8 cellular contexts compared by ENCODE assay signal in the genomic region with DNA sequence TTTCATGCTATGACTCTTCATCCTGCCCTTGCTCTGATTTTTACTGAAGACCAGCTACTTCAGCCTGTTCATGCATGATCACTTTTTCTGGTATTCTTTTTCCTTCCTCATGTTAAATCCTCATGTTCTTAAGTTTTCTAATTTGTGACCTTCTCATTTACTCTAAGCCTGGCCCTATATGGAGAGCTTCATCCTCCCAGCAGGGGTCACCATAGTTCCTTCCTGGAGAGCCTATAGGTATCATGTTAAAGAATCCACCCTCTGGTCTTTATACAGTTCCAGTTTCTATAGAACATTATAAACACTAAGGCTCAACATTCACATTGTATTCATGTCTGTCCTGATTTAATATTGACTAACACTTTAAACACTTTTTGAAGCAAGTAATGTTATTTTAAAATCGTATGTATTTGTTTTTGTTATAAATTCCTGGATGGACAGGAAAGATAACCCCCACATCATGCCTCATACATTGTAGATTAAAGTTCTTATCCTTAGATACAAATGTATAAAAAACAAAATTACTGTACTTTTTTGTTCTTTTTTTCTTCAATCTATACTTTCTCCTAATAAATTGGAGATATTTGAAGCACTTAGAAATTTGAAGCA. TPM values are rescaled to one million over a fixed set of nuclear protein-coding genes. Genes with fewer than 3 reads are reported as not detected.
DNase-seq lines count a peak whose midpoint lies in the region; ATAC-seq and TF ChIP-seq lines count a peak whose summit lies in the region.

No MANE protein-coding gene starts in this region.

- H3K4me1 ChIP-seq in mesendoderm (ENCODE audit: control insufficient read depth, low read depth, low read length) = no peaks in the 10 kb centered on the region

- H3K27me3 ChIP-seq in dorsolateral prefrontal cortex (peaks cover 0 to 4% (median 0%) of the 10 kb centered on the region in 45 donors), mesendoderm (ENCODE audit: insufficient read depth, low read length, poor library complexity) (no peaks in the 10 kb centered on the region)

- H2BK120ac ChIP-seq in mesendoderm (ENCODE audit: low read depth, low read length) = no peak overlapping the region

- TF ChIP-seq CTCF in AG09319 (IDR thresholded peaks at IDR 0.05; ENCODE audit: low read depth, low read length) (peak; percentile 91), VCaP (conservative IDR thresholded peaks at IDR 0.05) (peak; percentile 92), dorsolateral prefrontal cortex (IDR thresholded peaks at IDR 0.05 in 54 of 56, conservative IDR thresholded peaks at IDR 0.05 in 2 of 56; ENCODE audit: low read depth in 1 of 56, partially characterized antibody in 56 of 56) (peak; percentile 19 to 85 (median 69))

- H3K4me3 ChIP-seq in dorsolateral prefrontal cortex = no peak overlapping the region
- no peak overlapping the region for H3K4me3 ChIP-seq in mesendoderm (ENCODE audit: low read length)

- H3K79me2 ChIP-seq in mesendoderm (ENCODE audit: control insufficient read depth, insufficient read depth, low read length) = no peaks in the 10 kb centered on the region

- no peak overlapping the region for H4K5ac ChIP-seq in mesendoderm (ENCODE audit: low read length)

- H3K23ac ChIP-seq in mesendoderm (ENCODE audit: low read length) = no peak overlapping the region

- H3K4me1 Mint-ChIP-seq in stimulated activated effector memory CD8-positive, alpha-beta T cell treated with anti-CD3 and anti-CD28 coated beads, Interleukin-12 subunit alpha, Interleukin-12 subunit beta, amount 100 ng/mL, for 72 hours = no peaks in the 10 kb centered on the region

- H3K18ac ChIP-seq in mesendoderm (ENCODE audit: low read length) = no peak overlapping the region

- no peaks in the 10 kb centered on the region for H3K79me1 ChIP-seq in mesendoderm (ENCODE audit: low read length)

- H3K36me3 Mint-ChIP-seq in stimulated activated effector memory CD8-positive, alpha-beta T cell treated with anti-CD3 and anti-CD28 coated beads, Interleukin-12 subunit alpha, Interleukin-12 subunit beta, amount 100 ng/mL, for 72 hours = no peaks in the 10 kb centered on the region

- H2AK5ac ChIP-seq in mesendoderm (ENCODE audit: low read length) = no peak overlapping the region

- no peak overlapping the region for H4K8ac ChIP-seq in mesendoderm (ENCODE audit: low read depth, low read length)

- intact Hi-C loops in dorsolateral prefrontal cortex (cut with DNase I) = loop anchor here (5.0 kb wide), 2 partner anchors 323 to 383 kb away; partner anchors contain the start of gene MMAA (in 1 of the 2)

- no peak overlapping the region for H3K9ac ChIP-seq in mesendoderm (ENCODE audit: low read length)

- H3K4me3 Mint-ChIP-seq in stimulated activated effector memory CD8-positive, alpha-beta T cell treated with anti-CD3 and anti-CD28 coated beads, Interleukin-12 subunit alpha, Interleukin-12 subunit beta, amount 100 ng/mL, for 72 hours = no peak overlapping the region

- no peak overlapping the region for H3K4me2 ChIP-seq in mesendoderm (ENCODE audit: low read length)

- WGBS in mesendoderm (ENCODE audit: extremely low coverage, insufficient coverage, low lambda C conversion rate) = no CpG with 5 or more reads among the region's 1 CpG

- no peak for DNase-seq in AG09319 (ENCODE audit: extremely low read depth, low read depth)
- DNase-seq in NCI-H2081 (lab: John Stamatoyannopoulos, UW) = peak; percentile 26 to 27
- peak in 7 of 10 donors; percentile 9 to 60 (median 45) for DNase-seq in dorsolateral prefrontal cortex
- DNase-seq in mesendoderm = peak; percentile 81
- peak in 1 of 2 donors; percentile 61 for DNase-seq in stimulated activated effector memory CD8-positive, alpha-beta T cell treated with anti-CD3 and anti-CD28 coated beads, Interleukin-12 subunit alpha, Interleukin-12 subunit beta, amount 100 ng/mL, for 72 hours (ENCODE audit: low spot score in 2 of 2)

- no peak overlapping the region for H2BK15ac ChIP-seq in mesendoderm (replicated peaks; ENCODE audit: low read depth)

- no peaks in the 10 kb centered on the region for H3K36me3 ChIP-seq in mesendoderm (ENCODE audit: control insufficient read depth, insufficient read depth, low read length)

- H3K27ac ChIP-seq in VCaP = no peak overlapping the region
- H3K27ac ChIP-seq in dorsolateral prefrontal cortex = no peak overlapping the region
- H3K27ac ChIP-seq in mesendoderm (ENCODE audit: low read depth, low read length) = no peak overlapping the region

- no peaks in the 10 kb centered on the region for H3K9me3 Mint-ChIP-seq in stimulated activated effector memory CD8-positive, alpha-beta T cell treated with anti-CD3 and anti-CD28 coated beads, Interleukin-12 subunit alpha, Interleukin-12 subunit beta, amount 100 ng/mL, for 72 hours

- no peak overlapping the region for H3K27ac Mint-ChIP-seq in stimulated activated effector memory CD8-positive, alpha-beta T cell treated with anti-CD3 and anti-CD28 coated beads, Interleukin-12 subunit alpha, Interleukin-12 subunit beta, amount 100 ng/mL, for 72 hours

- H2BK5ac ChIP-seq in mesendoderm (ENCODE audit: low read length) = no peak overlapping the region

- H3K4ac ChIP-seq in mesendoderm (ENCODE audit: low read depth, low read length) = no peak overlapping the region

- TF ChIP-seq POLR2A in GM18505 (IDR thresholded peaks at IDR 0.05; ENCODE audit: borderline replicate concordance, extremely low read depth, insufficient read depth, insufficient read length) = no peak

- ATAC-seq in GM18505 (IDR thresholded peaks at IDR 0.05; ENCODE audit: unreplicated experiment) = peak; percentile 98
- peak; percentile 100 for ATAC-seq in HG02885 (IDR thresholded peaks at IDR 0.05; ENCODE audit: poor library complexity, unreplicated experiment)
- peak; percentile 93 for ATAC-seq in stimulated activated effector memory CD8-positive, alpha-beta T cell treated with anti-CD3 and anti-CD28 coated beads, Interleukin-12 subunit alpha, Interleukin-12 subunit beta, amount 100 ng/mL, for 72 hours

- peak overlapping the region; percentile 42 for H3K56ac ChIP-seq in mesendoderm (ENCODE audit: low read length)

RNA-seq across cellular contexts. Expression of gene OTUD4, which starts 53.8 kb away (rescaled TPM):
- 10 to 100 TPM; 33.5 to 84.1 (median 49.7) TPM for total RNA-seq in dorsolateral prefrontal cortex
- 33.7 TPM for polyA plus RNA-seq in mesendoderm (2013, experiment 1 of 2)
- polyA plus RNA-seq in mesendoderm (2013, experiment 2 of 2) = 33.9 TPM
